In genomic region chr1:8343044-8343443, GRCh38 we compare ENCODE assay signal across 12 cellular contexts. TPM values are rescaled to one million over a fixed set of nuclear protein-coding genes. Genes with fewer than 3 reads are reported as not detected.
DNase-seq lines count a peak whose midpoint lies in the region; ATAC-seq and TF ChIP-seq lines count a peak whose summit lies in the region.
"Had no signal": no experiment of that assay in that cellular context is flagged by ENCODE, and none has a peak within 500 bp of the region (broad histone marks: within the 10 kb centered on the region; RNA-seq: fewer than 3 reads in every experiment).

No MANE protein-coding gene starts in this region.

- POLR2A ChIA-PET in IMR-90 (lab: Charles Lee; ENCODE audit: unreplicated experiment): interaction anchor here (0.7 kb wide), 1 partner anchor 29 kb away, joined by 6 read pairs; no protein-coding TSS in a partner anchor

- H3K4me1 ChIP-seq in IMR-90 (ENCODE audit: control insufficient read depth, insufficient read depth, low read length) (peaks cover 13% of the 10 kb centered on the region), colonic mucosa (no peaks in the 10 kb centered on the region), mucosa of descending colon (ENCODE audit: low read depth) (no peaks in the 10 kb centered on the region), subcutaneous abdominal adipose tissue (ENCODE audit: control insufficient read depth in 5 of 5, insufficient read depth in 5 of 5, low read length in 5 of 5) (peaks cover 3 to 22% (median 15%) of the 10 kb centered on the region in 5 donors)
- H3K4me1 ChIP-seq: foreskin keratinocyte had no signal

- H4K91ac ChIP-seq in IMR-90 (ENCODE audit: insufficient read depth, low read depth, low read length): peak overlapping the region; percentile 100

- peak overlapping the region; percentile 94 for H3K14ac ChIP-seq in IMR-90 (replicated peaks; ENCODE audit: low read depth, low read length)

- WGBS in IMR-90 (ENCODE audit: extremely low coverage in 2 of 2, insufficient read length in 1 of 2), 2 experiments: 10% methylated on average over 2 of the region's 11 CpGs; no CpG with 5 or more reads in 1 of the 2 experiments

- peak overlapping the region; percentile 35; the same call in 1 of the 2 replicates for H3K4me2 ChIP-seq in IMR-90 (ENCODE audit: low read depth, low read length)

- H4K20me1 ChIP-seq in IMR-90 (ENCODE audit: insufficient read depth, low read length): no peaks in the 10 kb centered on the region

- peak overlapping the region; percentile 87 for H2BK5ac ChIP-seq in IMR-90 (ENCODE audit: low read depth, low read length, poor library complexity, severe bottlenecking)

- H3K23ac ChIP-seq in IMR-90 (ENCODE audit: low read depth, low read length): peak overlapping the region; percentile 97

- TF ChIP-seq POLR2A in IMR-90 (IDR thresholded peaks at IDR 0.05; ENCODE audit: low read depth, low read length): no peak

- TF ChIP-seq CTCF in IMR-90 (conservative IDR thresholded peaks at IDR 0.05; ENCODE audit: low read depth, low read length): no peak
- no peak for TF ChIP-seq CTCF in colonic mucosa (IDR thresholded peaks at IDR 0.05)
- no peak for TF ChIP-seq CTCF in mucosa of descending colon (IDR thresholded peaks at IDR 0.05)

- H3K9me3 ChIP-seq in IMR-90 (ENCODE audit: control insufficient read depth, insufficient read depth, low read length) (no peaks in the 10 kb centered on the region), colonic mucosa (no peaks in the 10 kb centered on the region), mucosa of descending colon (no peaks in the 10 kb centered on the region), subcutaneous abdominal adipose tissue (ENCODE audit: control insufficient read depth in 5 of 5, low read length in 5 of 5) (no peaks in the 10 kb centered on the region)

- H3K79me1 ChIP-seq in IMR-90 (ENCODE audit: low read depth in 1 of 2, low read length in 2 of 2): 0 out of 4 replicates have a peak, but pooled peaks cover 0 to 3% of the 10 kb centered on the region in 2 experiments

- H4K5ac ChIP-seq in IMR-90 (ENCODE audit: low read depth, low read length): peak overlapping the region; percentile 47

- CTCF ChIA-PET in IMR-90 (lab: Yijun Ruan, JAX): interaction anchor here (0.7 to 1.4 kb wide), 3 partner anchors 9 to 367 kb away, joined by 3 read pairs; no protein-coding TSS in a partner anchor

- H3K27me3 ChIP-seq in IMR-90 (ENCODE audit: control insufficient read depth, insufficient read depth, low read length) (no peaks in the 10 kb centered on the region), colonic mucosa (no peaks in the 10 kb centered on the region), subcutaneous abdominal adipose tissue (ENCODE audit: control insufficient read depth in 5 of 5, insufficient read depth in 4 of 5, low read length in 5 of 5) (no peaks in the 10 kb centered on the region)
- H3K27me3 ChIP-seq: foreskin keratinocyte had no signal

- H2AK9ac ChIP-seq in IMR-90 (replicated peaks; ENCODE audit: low read depth, low read length, poor library complexity): peak overlapping the region; percentile 85

- H3K56ac ChIP-seq in IMR-90 (ENCODE audit: extremely low read depth, insufficient read depth, low read length): peak overlapping the region; percentile 81

- intact Hi-C loops in IMR-90 (cut with micrococcal nuclease): no loop called here
- intact Hi-C loops in colonic mucosa (cut with DNase I): no loop called here
- intact Hi-C loops in mucosa of descending colon (cut with DNase I, micrococcal nuclease): no loop called here

- H2BK20ac ChIP-seq in IMR-90 (ENCODE audit: low read depth, low read length): peak overlapping the region; percentile 100

- no TSS peak for BruUV-seq in IMR-90 (replicated peaks; lab: Mats Ljungman, UMichigan)

- peak overlapping the region; percentile 68 for H3K18ac ChIP-seq in IMR-90 (ENCODE audit: low read depth, low read length)

- peak; percentile 48 for ATAC-seq in IMR-90 (ENCODE audit: low read depth)
- ATAC-seq in mucosa of descending colon: peak; percentile 6
- no peak for ATAC-seq in GM19397 (IDR thresholded peaks at IDR 0.05; ENCODE audit: unreplicated experiment)
- ATAC-seq: foreskin keratinocyte had no signal

- peak overlapping the region; percentile 99 for H3K4ac ChIP-seq in IMR-90 (ENCODE audit: low read depth, low read length)

- peak overlapping the region; percentile 93 for H2AFZ ChIP-seq in IMR-90 (replicated peaks; ENCODE audit: low read length, poor library complexity)

- H3K27ac ChIP-seq in IMR-90 (ENCODE audit: insufficient read depth, low read length): peak overlapping the region; percentile 82
- H3K27ac ChIP-seq in colonic mucosa: peak overlapping the region; percentile 23
- H3K27ac ChIP-seq in subcutaneous abdominal adipose tissue (ENCODE audit: low read depth, low read length): peak overlapping the region; percentile 70
- H3K27ac ChIP-seq: foreskin keratinocyte had no signal

- H2BK15ac ChIP-seq in IMR-90 (ENCODE audit: low read depth, low read length): peak overlapping the region; percentile 96

- H3K9me1 ChIP-seq in IMR-90 (ENCODE audit: insufficient read depth, low read length): peaks cover 12% of the 10 kb centered on the region

- no peak for DNase-seq in IMR-90
- DNase-seq in colonic mucosa: no peak
- no peak for DNase-seq in mucosa of descending colon
- no peak for DNase-seq in NCI-H1092 treated with DMSO at 0.1 percent for 48 hours (lab: John Stamatoyannopoulos, UW)
- DNase-seq in NCI-H446 (lab: John Stamatoyannopoulos, UW): no peak
- DNase-seq in NCI-H510A (lab: John Stamatoyannopoulos, UW): no peak
- DNase-seq: CD4-positive, CD25-positive, alpha-beta regulatory T cell; GDM1; NCI-H2171 had no signal

- dilution Hi-C loops in IMR-90 (cut with HindIII; ENCODE audit: low sequenced_read_pairs, unreplicated experiment): no loop called here

- H2BK120ac ChIP-seq in IMR-90 (ENCODE audit: low read depth, low read length): peak overlapping the region; percentile 100

- peak overlapping the region; percentile 51; the same call in 1 of the 2 replicates for H3K9ac ChIP-seq in IMR-90 (ENCODE audit: low read depth, low read length)
- peak overlapping the region; percentile 40 to 43 for H3K9ac ChIP-seq in colonic mucosa (ENCODE audit: low read depth in 2 of 2, low read length in 2 of 2)
- H3K9ac ChIP-seq in subcutaneous abdominal adipose tissue (ENCODE audit: low read length in 5 of 5): peak overlapping the region in 1 of 5 donors; percentile 1

- H3K4me3 ChIP-seq in IMR-90 (ENCODE audit: insufficient read depth, low read depth, low read length): no peak overlapping the region
- no peak overlapping the region for H3K4me3 ChIP-seq in colonic mucosa
- no peak overlapping the region for H3K4me3 ChIP-seq in mucosa of descending colon
- peak overlapping the region in 2 of 5 donors; percentile 11 to 18 for H3K4me3 ChIP-seq in subcutaneous abdominal adipose tissue (ENCODE audit: low read depth in 1 of 5, low read length in 5 of 5)

- H2AK5ac ChIP-seq in IMR-90 (ENCODE audit: low read depth, low read length): peak overlapping the region; percentile 97

- TF ChIP-seq RAD21 in IMR-90 (IDR thresholded peaks at IDR 0.05; ENCODE audit: low read length): no peak

- in situ Hi-C loops in IMR-90 (cut with MboI; ENCODE audit: low sequenced_read_pairs): no loop called here

- peaks cover 5% of the 10 kb centered on the region; the same call in 1 of the 2 replicates for H3K36me3 ChIP-seq in IMR-90 (ENCODE audit: control insufficient read depth, insufficient read depth, low read length)
- no peaks in the 10 kb centered on the region for H3K36me3 ChIP-seq in colonic mucosa
- no peaks in the 10 kb centered on the region for H3K36me3 ChIP-seq in mucosa of descending colon (ENCODE audit: low read depth)
- peaks cover 0 to 5% (median under 1%) of the 10 kb centered on the region in 5 donors for H3K36me3 ChIP-seq in subcutaneous abdominal adipose tissue (ENCODE audit: control insufficient read depth in 5 of 5, insufficient read depth in 5 of 5, low read length in 5 of 5)

- peak overlapping the region; percentile 95 to 97 for H4K8ac ChIP-seq in IMR-90 (ENCODE audit: low read depth in 2 of 2, low read length in 2 of 2)

TF ChIP-seq in IMR-90, 13 proteins besides CTCF, POLR2A, EP300 and RAD21:
- no peak for TF ChIP-seq RFX5 (IDR thresholded peaks at IDR 0.05; ENCODE audit: low read depth, low read length)
- no peak for TF ChIP-seq SMC3 (IDR thresholded peaks at IDR 0.05; ENCODE audit: low read depth, low read length)
- no peak for TF ChIP-seq CEBPB (IDR thresholded peaks at IDR 0.05; ENCODE audit: low read depth, low read length)
- TF ChIP-seq ELK1 (IDR thresholded peaks at IDR 0.05; ENCODE audit: borderline replicate concordance, low read depth, low read length): no peak
- TF ChIP-seq NFE2L2 (IDR thresholded peaks at IDR 0.05; ENCODE audit: low read depth, low read length): no peak
- TF ChIP-seq FOS (IDR thresholded peaks at IDR 0.05; ENCODE audit: low read depth, low read length): no peak
- no peak for TF ChIP-seq MXI1 (IDR thresholded peaks at IDR 0.05; ENCODE audit: borderline replicate concordance, low read depth, low read length)
- no peak for TF ChIP-seq MAFK (IDR thresholded peaks at IDR 0.05; ENCODE audit: low read depth, low read length)
- TF ChIP-seq RCOR1 (IDR thresholded peaks at IDR 0.05; ENCODE audit: insufficient replicate concordance, low read length): no peak
- TF ChIP-seq BHLHE40 (IDR thresholded peaks at IDR 0.05; ENCODE audit: low read depth, low read length): no peak
- TF ChIP-seq USF2 (IDR thresholded peaks at IDR 0.05; ENCODE audit: low read depth, low read length): no peak

RNA-seq across cellular contexts. Expression of gene SLC45A1, which starts 25.1 kb away (rescaled TPM):
- total RNA-seq in IMR-90 (2012; rRNA removed) (0.72 and 0.83 TPM in 2 replicates), colonic mucosa (under 1 TPM; 0.27 to 0.42 TPM), mucosa of descending colon (1 to 10 TPM in 1 of 3 donors, under 1 TPM in 1, not detected in 1; 0.55 to 3.9 TPM)
- polyA plus RNA-seq in IMR-90 (2012; rRNA removed): 3.1 and 3.9 TPM in 2 replicates
- 3.4 and 7.6 TPM in 2 replicates for polyA plus RNA-seq in IMR-90 (2012; cell fraction: cytosol; rRNA removed)
- polyA plus RNA-seq in IMR-90 (2012; cell fraction: nucleus; rRNA removed; ENCODE audit: low replicate concordance): 2.9 and 7.4 TPM in 2 replicates

Comparison
In these comparisons a context has a peak if more than half of its experiments do, and no peak if none do; other contexts are left out.
1. H3K27ac ChIP-seq: peak in every context shown above with its lines; median percentile 82 in IMR-90; 70 in subcutaneous abdominal adipose tissue; 23 in colonic mucosa.